Comparison of ENCODE assay signal across 10 cellular contexts in genomic region chr6:52543729-52544324, GRCh38.
DNase-seq lines count a peak whose midpoint lies in the region; ATAC-seq and TF ChIP-seq lines count a peak whose summit lies in the region.
"Had no signal": no experiment of that assay in that cellular context is flagged by ENCODE, and none has a peak within 500 bp of the region (broad histone marks: within the 10 kb centered on the region; RNA-seq: fewer than 3 reads in every experiment).

No MANE protein-coding gene starts in this region.

- no peaks in the 10 kb centered on the region for H3K36me3 ChIP-seq in stomach smooth muscle (ENCODE audit: control insufficient read depth in 2 of 2, insufficient read depth in 2 of 2, low read length in 2 of 2)

- CTCF ChIA-PET in HEK293T (lab: Yijun Ruan, JAX): no interaction called here

- DNase-seq in HS-27A (ENCODE audit: low read depth) (peak; percentile 98), astrocyte of the hippocampus (ENCODE audit: low read depth, low spot score) (peak; percentile 54), islet precursor cell (peak; percentile 72), HEK293T (ENCODE audit: extremely low spot score) (no peak), GM10266 (ENCODE audit: extremely low spot score) (no peak), NCI-H146 treated with DMSO at 0.1 percent for 48 hours (lab: John Stamatoyannopoulos, UW; ENCODE audit: unreplicated experiment) (no peak)
- DNase-seq: activated naive CD4-positive, alpha-beta T cell treated with anti-CD3 and anti-CD28 coated beads for 36 hours; NCI-H2029 treated with DMSO at 0.1 percent for 48 hours had no signal

- H3K4me3 ChIP-seq in stomach smooth muscle (ENCODE audit: low read length in 2 of 2): peak overlapping the region in 1 of 2 donors; percentile 35

- ATAC-seq in HG03280 (IDR thresholded peaks at IDR 0.05; ENCODE audit: unreplicated experiment): no peak

- no peaks in the 10 kb centered on the region for H3K9me3 ChIP-seq in stomach smooth muscle (ENCODE audit: control insufficient read depth in 2 of 2, low read length in 2 of 2)

- POLR2A ChIA-PET in HEK293T (lab: Yijun Ruan, JAX): no interaction called here

- H3K27ac ChIP-seq in stomach smooth muscle (ENCODE audit: low read length): peak overlapping the region; percentile 58

- peaks cover 70% of the 10 kb centered on the region for H3K4me1 ChIP-seq in stomach smooth muscle (ENCODE audit: control insufficient read depth, insufficient read depth, low read length)

- no peak for TF ChIP-seq CTCF in GM10266 (IDR thresholded peaks at IDR 0.05; ENCODE audit: control insufficient read depth, insufficient read depth, low read depth, missing control alignments)

- no peak overlapping the region for H3K9ac ChIP-seq in stomach smooth muscle (ENCODE audit: low read length in 2 of 2)

- no peaks in the 10 kb centered on the region for H3K27me3 ChIP-seq in stomach smooth muscle (ENCODE audit: control insufficient read depth in 1 of 2, insufficient read depth in 2 of 2, low read length in 2 of 2)

TF ChIP-seq in HEK293T, 16 proteins besides CTCF, POLR2A, EP300 and RAD21:
- TF ChIP-seq ELF4 (IDR thresholded peaks at IDR 0.05): no peak
- TF ChIP-seq PKNOX1 (IDR thresholded peaks at IDR 0.05): no peak

Comparison
In these comparisons a context has a peak if more than half of its experiments do, and no peak if none do; other contexts are left out.
1. DNase-seq: peak in HS-27A (single experiment), astrocyte of the hippocampus (single experiment) and islet precursor cell (single experiment); none in HEK293T (single experiment), GM10266 (single experiment) and NCI-H146 treated with DMSO at 0.1 percent for 48 hours (single experiment).